ENCODE assay signal across 8 cellular contexts in the genomic region with DNA sequence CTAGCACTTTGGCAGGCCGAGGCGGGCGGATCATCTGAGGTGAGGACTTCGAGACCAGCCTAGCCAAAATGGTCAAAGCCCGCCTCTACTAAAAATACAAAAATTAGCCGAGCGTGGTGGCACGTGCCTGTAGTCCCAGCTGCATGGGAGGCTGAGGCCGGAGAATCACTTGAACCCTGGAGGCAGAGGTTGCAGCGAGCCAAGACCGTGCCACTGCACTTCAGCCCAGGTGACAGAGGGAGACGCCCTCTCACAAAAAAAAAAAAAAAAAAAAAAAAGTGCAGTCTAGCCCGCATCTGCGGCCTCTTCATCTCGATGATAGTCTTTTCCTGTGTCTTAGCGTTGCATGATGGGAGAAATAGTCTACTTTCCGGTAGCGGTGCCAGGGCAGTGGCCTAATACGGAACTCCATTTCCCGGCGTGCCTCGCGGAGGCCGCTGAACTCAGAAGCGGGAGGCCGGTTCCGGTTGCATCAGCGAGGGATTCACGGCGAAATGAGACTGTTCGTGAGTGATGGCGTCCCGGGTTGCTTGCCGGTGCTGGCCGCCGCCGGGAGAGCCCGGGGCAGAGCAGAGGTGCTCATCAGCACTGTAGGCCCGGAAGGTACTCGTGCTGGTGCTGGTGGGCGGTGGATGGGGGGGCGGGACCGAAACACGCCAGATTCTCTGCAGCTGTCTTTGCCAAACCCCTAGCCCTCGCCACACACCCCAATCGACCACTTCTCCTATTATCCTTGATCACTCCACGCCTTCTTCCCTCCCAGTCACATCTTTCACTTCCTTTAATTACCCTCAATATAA. TPM values are rescaled to one million over a fixed set of nuclear protein-coding genes. Genes with fewer than 3 reads are reported as not detected.
DNase-seq lines count a peak whose midpoint lies in the region; ATAC-seq, FAIRE-seq and TF ChIP-seq lines count a peak whose summit lies in the region.

Gene MARS1 (plus strand): TSS at position 472 of the 800 bp plus-strand sequence. CDS start 23 bp downstream, at position 495.

- H3K4me1 ChIP-seq in Karpas-422 (ENCODE audit: low read length) (peaks cover 14% of the 10 kb centered on the region), esophagus squamous epithelium (peaks cover 5 to 22% (median 10%) of the 10 kb centered on the region in 3 donors)

- no peaks in the 10 kb centered on the region for H3K9me3 ChIP-seq in Karpas-422 (ENCODE audit: low read length)
- H3K9me3 ChIP-seq in esophagus squamous epithelium = no peaks in the 10 kb centered on the region

- peak within 1 kb of the TSS; percentile 98 for H3K27ac Mint-ChIP-seq in activated T-cell treated with anti-CD3 and anti-CD28 coated beads, Interleukin-2, amount 50 U/mL, for 72 hours

- H3K27ac ChIP-seq in Karpas-422 (ENCODE audit: low read length) (peak within 1 kb of the TSS; percentile 70; the same call in 1 of the 2 replicates), esophagus squamous epithelium (peak within 1 kb of the TSS; percentile 78 to 93 (median 90))

- H3K79me2 ChIP-seq in Karpas-422 (ENCODE audit: low read length) = peaks cover 26% of the 10 kb centered on the region

- peak in 3 of 6 experiments; percentile 14 to 48 (median 18) for TF ChIP-seq CTCF in esophagus squamous epithelium (IDR thresholded peaks at IDR 0.05)

- TF ChIP-seq POLR2A in esophagus squamous epithelium (IDR thresholded peaks at IDR 0.05) = peak in 2 of 4 donors; percentile 56 to 64

- no peaks in the 10 kb centered on the region for H3K27me3 ChIP-seq in Karpas-422 (ENCODE audit: low read length)
- peaks cover 0 to 4% (median 0%) of the 10 kb centered on the region in 4 donors for H3K27me3 ChIP-seq in esophagus squamous epithelium

- peak; percentile 96 for ATAC-seq in GM21825 (IDR thresholded peaks at IDR 0.05; ENCODE audit: unreplicated experiment)
- ATAC-seq in activated T-cell treated with anti-CD3 and anti-CD28 coated beads, Interleukin-2, amount 50 U/mL, for 72 hours (replicated peaks in 1 of 2) = peak; percentile 98

- no peaks in the 10 kb centered on the region for H3K27me3 Mint-ChIP-seq in activated T-cell treated with anti-CD3 and anti-CD28 coated beads, Interleukin-2, amount 50 U/mL, for 72 hours (ENCODE audit: low read depth)

- intact Hi-C loops in esophagus squamous epithelium (cut with DNase I) = no loop called here

- peaks cover 8% of the 10 kb centered on the region; the same call in 1 of the 2 replicates for H4K20me1 ChIP-seq in Karpas-422 (ENCODE audit: insufficient read depth, low read depth, low read length)

- H3K4me3 Mint-ChIP-seq in activated T-cell treated with anti-CD3 and anti-CD28 coated beads, Interleukin-2, amount 50 U/mL, for 72 hours = peak within 1 kb of the TSS; percentile 92 to 99

- 1 to 2% methylated on average over 28 to 40 of the region's 47 CpGs for WGBS in esophagus squamous epithelium, 2 donors

- H3K36me3 ChIP-seq in Karpas-422 (ENCODE audit: insufficient read depth, low read length) = peaks cover 33% of the 10 kb centered on the region
- H3K36me3 ChIP-seq in esophagus squamous epithelium = peaks cover 6 to 37% (median 11%) of the 10 kb centered on the region in 3 donors

- no peaks in the 10 kb centered on the region for H3K9me2 ChIP-seq in Karpas-422 (replicated peaks; ENCODE audit: insufficient read depth, low read length)

- FAIRE-seq in RCC 7860 (lab: Jason Lieb, UNC) = peak; percentile 75

- H3K4me1 Mint-ChIP-seq in activated T-cell treated with anti-CD3 and anti-CD28 coated beads, Interleukin-2, amount 50 U/mL, for 72 hours (ENCODE audit: low read depth) = peaks cover 33% of the 10 kb centered on the region

- peak within 1 kb of the TSS; percentile 89 for H3K9ac ChIP-seq in Karpas-422 (ENCODE audit: low read length)

- no peaks in the 10 kb centered on the region for H3K9me3 Mint-ChIP-seq in activated T-cell treated with anti-CD3 and anti-CD28 coated beads, Interleukin-2, amount 50 U/mL, for 72 hours

- H3K4me2 ChIP-seq in Karpas-422 (ENCODE audit: low read depth, low read length, poor library complexity, severe bottlenecking) = peak within 1 kb of the TSS; percentile 83

- H3K4me3 ChIP-seq in Karpas-422 (ENCODE audit: low read length) (peak within 1 kb of the TSS; percentile 93), esophagus squamous epithelium (peak within 1 kb of the TSS; percentile 68 to 99 (median 86))

- DNase-seq in Daoy (ENCODE audit: low read depth) (peak; percentile 97), Karpas-422 (peak; percentile 99), RCC 7860 (ENCODE audit: low spot score) (peak; percentile 91), esophagus squamous epithelium (lab: John Stamatoyannopoulos, UW) (peak; percentile 74), myocyte (ENCODE audit: low read depth) (peak; percentile 97)
- peak; percentile 92 to 95 for DNase-seq in activated T-cell treated with anti-CD3 and anti-CD28 coated beads, Interleukin-2, amount 50 U/mL, for 72 hours
- peak; percentile 83 to 89 for DNase-seq in stimulated activated CD8-positive, alpha-beta memory T cell treated with anti-CD3 and anti-CD28 coated beads, Interleukin-7, amount 100 ng/mL, for 48 hours (ENCODE audit: extremely low read depth in 1 of 2, low read depth in 1 of 2)

- 0 out of 2 replicates have a peak within 1 kb of the TSS, but pooled peaks have one; percentile 21 for H2AFZ ChIP-seq in Karpas-422 (ENCODE audit: low read length)

- peaks cover 26 to 44% of the 10 kb centered on the region in 2 donors for H3K36me3 Mint-ChIP-seq in activated T-cell treated with anti-CD3 and anti-CD28 coated beads, Interleukin-2, amount 50 U/mL, for 72 hours (ENCODE audit: insufficient read depth in 2 of 2)

RNA-seq across cellular contexts. Expression of gene MARS1, which starts in this region (rescaled TPM):
- total RNA-seq in Daoy (2014; rRNA removed; shearing (Covaris generic)) = 120 and 177 TPM in 2 replicates
- 204 and 260 TPM in 2 replicates for total RNA-seq in Karpas-422 (2014; rRNA removed; shearing (Covaris generic); ENCODE audit: low replicate concordance)
- 100 to 1,000 TPM; 575 to 653 TPM for total RNA-seq in activated T-cell treated with anti-CD3 and anti-CD28 coated beads, Interleukin-2, amount 50 U/mL, for 72 hours
- total RNA-seq in esophagus squamous epithelium (10 to 100 TPM; 54.2 to 94.6 (median 69.6) TPM), myocyte (131 and 146 TPM in 2 replicates)
- polyA plus RNA-seq in myocyte (2012) = 283 TPM

Comparison
In these comparisons a context has a peak if more than half of its experiments do, and no peak if none do; other contexts are left out.
1. Peak in every context shown above with its lines: DNase-seq, ATAC-seq, H3K4me3 ChIP-seq and H3K27ac ChIP-seq.